Comparison of ENCODE assay signal across 8 cellular contexts in genomic region chr2:54704688-54705605, GRCh38. TPM values are rescaled to one million over a fixed set of nuclear protein-coding genes. Genes with fewer than 3 reads are reported as not detected.
DNase-seq lines count a peak whose midpoint lies in the region; ATAC-seq and TF ChIP-seq lines count a peak whose summit lies in the region.

No MANE protein-coding gene starts in this region.

- no peak overlapping the region for H3K4me3 Mint-ChIP-seq in T-helper 17 cell

- TF ChIP-seq CTCF in BJ (IDR thresholded peaks at IDR 0.05; ENCODE audit: insufficient read depth, low read depth, low read length) = peak; percentile 49
- TF ChIP-seq CTCF in foreskin keratinocyte (conservative IDR thresholded peaks at IDR 0.05) = peak; percentile 85

- no peak overlapping the region for H3K4me3 ChIP-seq in BJ (ENCODE audit: low read depth, low read length)

- POLR2A ChIA-PET in BJ (lab: Charles Lee) = no interaction called here

- CTCF ChIA-PET in BJ (lab: Yijun Ruan, JAX) = interaction anchor here (0.6 to 7.6 kb wide), 41 partner anchors 9 to 1281 kb away, joined by 3 to 50 read pairs (median 4); partner anchors contain the start of gene EML6

- H3K27me3 ChIP-seq in BJ (ENCODE audit: control insufficient read depth, insufficient read depth, low read length) (peaks cover 2% of the 10 kb centered on the region; the same call in 1 of the 2 replicates), foreskin keratinocyte (no peaks in the 10 kb centered on the region)

- no peak overlapping the region for H3K27ac Mint-ChIP-seq in T-helper 17 cell

- H3K27ac ChIP-seq in foreskin keratinocyte = no peak overlapping the region

- ATAC-seq in GM19043 (IDR thresholded peaks at IDR 0.05; ENCODE audit: low read depth, unreplicated experiment) (peak; percentile 66), T-helper 17 cell (peak; percentile 72), foreskin keratinocyte (peak; percentile 24), GM18873 (IDR thresholded peaks at IDR 0.05; ENCODE audit: low FRiP score, unreplicated experiment) (no peak)

- H3K9me3 ChIP-seq in T-helper 17 cell (ENCODE audit: control insufficient read depth, low read length, poor library complexity, severe bottlenecking) = no peaks in the 10 kb centered on the region

- H3K27me3 Mint-ChIP-seq in T-helper 17 cell = peaks cover 24% of the 10 kb centered on the region

- peaks cover 2% of the 10 kb centered on the region for H3K4me1 Mint-ChIP-seq in T-helper 17 cell

- no peaks in the 10 kb centered on the region for H3K36me3 ChIP-seq in BJ (ENCODE audit: control insufficient read depth, insufficient read depth, low read length)

- no peaks in the 10 kb centered on the region for H3K4me1 ChIP-seq in foreskin keratinocyte

- DNase-seq in BJ (ENCODE audit: low read depth) (no peak), NCI-H1105 (lab: John Stamatoyannopoulos, UW) (peak; percentile 47), T-helper 17 cell (no peak), foreskin keratinocyte (peak; percentile 26 to 48), renal cortical epithelial cell (ENCODE audit: low read depth) (peak; percentile 68)
- no peak for DNase-seq in activated CD8-positive, alpha-beta memory T cell treated with anti-CD3 and anti-CD28 coated beads for 24 hours

- H3K36me3 Mint-ChIP-seq in T-helper 17 cell (ENCODE audit: low read depth) = no peaks in the 10 kb centered on the region

RNA-seq across cellular contexts. Expression of gene EML6, which starts 18.5 kb away (rescaled TPM):
- polyA plus RNA-seq in BJ (2011; rRNA removed) (0.18 and 0.36 TPM in 2 replicates), foreskin keratinocyte (0.16 and 0.36 TPM in 2 replicates)
- polyA minus RNA-seq in BJ (2011; rRNA and poly(A)+ RNA removed) = 0.47 and 1.5 TPM in 2 replicates
- total RNA-seq in T-helper 17 cell (1 to 10 TPM; 2.2 to 4.0 TPM), foreskin keratinocyte (0.61 and 0.63 TPM in 2 replicates), renal cortical epithelial cell (1.6 and 1.7 TPM in 2 replicates)

Comparison
In these comparisons a context has a peak if more than half of its experiments do, and no peak if none do; other contexts are left out.
1. DNase-seq: peak in NCI-H1105 (single experiment), foreskin keratinocyte (2 of 2) and renal cortical epithelial cell (single experiment); none in BJ (single experiment), T-helper 17 cell (0 of 3) and activated CD8-positive, alpha-beta memory T cell treated with anti-CD3 and anti-CD28 coated beads for 24 hours (single experiment).